8 cellular contexts compared by ENCODE assay signal in the genomic region with DNA sequence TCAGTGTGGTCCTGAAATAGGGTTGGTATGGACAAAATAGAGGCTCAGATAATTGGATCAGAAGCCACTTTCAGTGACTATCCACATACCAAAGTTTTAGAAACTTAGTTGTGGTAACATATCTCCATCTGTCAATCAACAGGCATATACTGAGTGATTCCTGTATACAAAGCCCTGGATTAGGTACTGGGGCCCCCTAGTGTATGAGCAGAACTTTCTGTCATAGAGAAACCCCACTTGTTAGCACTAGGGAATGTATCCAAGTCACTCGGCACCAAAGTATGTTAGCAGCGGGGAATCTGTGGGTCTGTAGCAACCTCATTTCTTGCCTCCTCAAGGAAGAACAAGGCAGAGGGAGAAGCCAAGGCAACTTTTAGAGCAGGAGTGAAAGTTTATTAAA.
DNase-seq lines count a peak whose midpoint lies in the region; ATAC-seq and TF ChIP-seq lines count a peak whose summit lies in the region.

No MANE protein-coding gene starts in this region.

- peak; percentile 31 for DNase-seq in ACHN
- peak; percentile 38 for DNase-seq in iPS-NIHi11 (ENCODE audit: low spot score)
- DNase-seq in NCI-H748 (lab: John Stamatoyannopoulos, UW; ENCODE audit: unreplicated experiment) = no peak
- DNase-seq in NCI-H187 (lab: John Stamatoyannopoulos, UW) = no peak

- in situ Hi-C loops in ACHN (cut with HindIII; ENCODE audit: low pct_ligation_motif_present, low pct_unique_long_range_greater_than_20kb, low sequenced_read_pairs) = no loop called here

- TF ChIP-seq CTCF in WI38 (IDR thresholded peaks at IDR 0.05; ENCODE audit: low read depth, low read length) = peak; percentile 15; the same call in 1 of the 2 replicates

- H3K4me3 ChIP-seq in WI38 (ENCODE audit: low read depth, low read length) = no peak overlapping the region

- ATAC-seq in GM21786 (IDR thresholded peaks at IDR 0.05; ENCODE audit: unreplicated experiment) (peak; percentile 50), HG02610 (IDR thresholded peaks at IDR 0.05; ENCODE audit: unreplicated experiment) (no peak), GM21423 (IDR thresholded peaks at IDR 0.05; ENCODE audit: unreplicated experiment) (no peak)

Comparison
In these comparisons a context has a peak if more than half of its experiments do, and no peak if none do; other contexts are left out.
1. DNase-seq: peak in ACHN (single experiment) and iPS-NIHi11 (single experiment); none in NCI-H748 (single experiment) and NCI-H187 (0 of 2).